8 cellular contexts compared by ENCODE assay signal in genomic region chr2:102618452-102619413, GRCh38. TPM values are rescaled to one million over a fixed set of nuclear protein-coding genes. Genes with fewer than 3 reads are reported as not detected.
DNase-seq lines count a peak whose midpoint lies in the region; ATAC-seq, FAIRE-seq and TF ChIP-seq lines count a peak whose summit lies in the region.

No MANE protein-coding gene starts in this region.

- H3K27ac ChIP-seq in HCT116 (ENCODE audit: low read depth, low read length) (peak overlapping the region; percentile 27; the same call in 1 of the 2 replicates), iPS-20b (ENCODE audit: low read length) (no peak overlapping the region), small intestine (ENCODE audit: low read depth in 1 of 2, low read length in 1 of 2) (peak overlapping the region in 1 of 2 donors; percentile 68), Karpas-422 (ENCODE audit: low read length) (no peak overlapping the region)

- H3K27me3 ChIP-seq in HCT116 (ENCODE audit: insufficient read depth, low read length) (no peaks in the 10 kb centered on the region), iPS-20b (ENCODE audit: insufficient read depth, low read length) (peaks cover 77% of the 10 kb centered on the region), small intestine (ENCODE audit: control insufficient read depth in 2 of 2, insufficient read depth in 2 of 2, low read length in 2 of 2) (peaks cover 0 to 15% of the 10 kb centered on the region in 2 donors), Karpas-422 (ENCODE audit: low read length) (no peaks in the 10 kb centered on the region)

- RAD21 ChIA-PET in HCT116 (lab: Charles Lee; ENCODE audit: low non-redundant PET in 1 of 2, low total read pairs in 2 of 2, uncharacterized antibody in 2 of 2, unreplicated experiment in 2 of 2): no interaction called here

- peak overlapping the region; percentile 38 for H3K9ac ChIP-seq in HCT116 (ENCODE audit: low read length)
- no peak overlapping the region for H3K9ac ChIP-seq in iPS-20b (ENCODE audit: low read depth, low read length)
- H3K9ac ChIP-seq in Karpas-422 (ENCODE audit: low read length): no peak overlapping the region

- H4K20me1 ChIP-seq in HCT116 (ENCODE audit: insufficient read depth): no peaks in the 10 kb centered on the region
- H4K20me1 ChIP-seq in Karpas-422 (ENCODE audit: insufficient read depth, low read depth, low read length): no peaks in the 10 kb centered on the region

- CTCF ChIA-PET in AG04449 (lab: Yijun Ruan, JAX): interaction anchor here (1.0 to 7.0 kb wide), 2 partner anchors 17 to 145 kb away, joined by 3 to 194 read pairs; partner anchors contain the start of gene SLC9A4
- CTCF ChIA-PET in HCT116 (lab: Charles Lee): interaction anchor here (3.0 kb wide), 1 partner anchor 146 kb away, joined by 36 read pairs; the partner anchor contains the start of gene SLC9A4

- peak overlapping the region; percentile 71 for H2AFZ ChIP-seq in HCT116 (ENCODE audit: low read depth, low read length, poor library complexity, severe bottlenecking)
- no peak overlapping the region for H2AFZ ChIP-seq in Karpas-422 (ENCODE audit: low read length)

- H3K4me2 ChIP-seq in HCT116 (ENCODE audit: low read length) (peak overlapping the region; percentile 97), Karpas-422 (ENCODE audit: low read depth, low read length, poor library complexity, severe bottlenecking) (no peak overlapping the region)

- no peak for DNase-seq in AG04449 (ENCODE audit: low read depth, low spot score)
- DNase-seq in HCT116 (ENCODE audit: low read depth, low spot score): peak; percentile 18
- peak; percentile 10 for DNase-seq in activated naive CD8-positive, alpha-beta T cell treated with anti-CD3 and anti-CD28 coated beads for 36 hours
- DNase-seq in small intestine: peak; percentile 64
- DNase-seq in effector CD4-positive, alpha-beta T cell: no peak
- no peak for DNase-seq in Karpas-422

- no peak overlapping the region for H3K27ac Mint-ChIP-seq in activated naive CD8-positive, alpha-beta T cell treated with anti-CD3 and anti-CD28 coated beads for 36 hours

- peak overlapping the region; percentile 69 for H3K4me3 Mint-ChIP-seq in activated naive CD8-positive, alpha-beta T cell treated with anti-CD3 and anti-CD28 coated beads for 36 hours

- no peak for TF ChIP-seq POLR2A in HCT116 (IDR thresholded peaks at IDR 0.05; ENCODE audit: borderline replicate concordance, extremely low read depth, insufficient read depth, insufficient read length)

- H3K4me1 ChIP-seq in HCT116 (ENCODE audit: control insufficient read depth in 1 of 2, insufficient read depth in 2 of 2, low read length in 2 of 2) (peaks cover 8 to 15% of the 10 kb centered on the region in 2 experiments; a peak in 2 of 4 replicates), iPS-20b (ENCODE audit: insufficient read depth, low read length) (no peaks in the 10 kb centered on the region; the same call in 1 of the 2 replicates), small intestine (ENCODE audit: control insufficient read depth in 2 of 2, insufficient read depth in 1 of 2, low read depth in 1 of 2, low read length in 1 of 2) (peaks cover 0 to 4% of the 10 kb centered on the region in 2 donors), Karpas-422 (ENCODE audit: low read length) (no peaks in the 10 kb centered on the region)

- TF ChIP-seq RAD21 in HCT116 (IDR thresholded peaks at IDR 0.05; ENCODE audit: low read depth): no peak

- peaks cover 71% of the 10 kb centered on the region for H3K27me3 Mint-ChIP-seq in activated naive CD8-positive, alpha-beta T cell treated with anti-CD3 and anti-CD28 coated beads for 36 hours

- H3K36me3 Mint-ChIP-seq in activated naive CD8-positive, alpha-beta T cell treated with anti-CD3 and anti-CD28 coated beads for 36 hours: no peaks in the 10 kb centered on the region

- H3K36me3 ChIP-seq in HCT116 (ENCODE audit: control insufficient read depth in 1 of 2, insufficient read depth in 2 of 2, low read length in 2 of 2) (no peaks in the 10 kb centered on the region), iPS-20b (ENCODE audit: insufficient read depth, low read depth, low read length) (no peaks in the 10 kb centered on the region), small intestine (ENCODE audit: control insufficient read depth in 2 of 2, insufficient read depth in 2 of 2, low read length in 2 of 2) (no peaks in the 10 kb centered on the region), Karpas-422 (ENCODE audit: insufficient read depth, low read length) (no peaks in the 10 kb centered on the region)

- 5 to 11% (median 5%) methylated on average over 37 to 59 of the region's 59 CpGs for WGBS in small intestine, 3 donors

- peak; percentile 78 for ATAC-seq in HCT116
- no peak for ATAC-seq in GM18520 (IDR thresholded peaks at IDR 0.05; ENCODE audit: unreplicated experiment)

- H3K79me2 ChIP-seq in HCT116 (ENCODE audit: insufficient read depth, low read length) (no peaks in the 10 kb centered on the region), Karpas-422 (ENCODE audit: low read length) (no peaks in the 10 kb centered on the region)

- POLR2A ChIA-PET in AG04449 (lab: Yijun Ruan, JAX) (no interaction called here), HCT116 (lab: Charles Lee) (no interaction called here)

- TF ChIP-seq CTCF in AG04449 (IDR thresholded peaks at IDR 0.05; ENCODE audit: insufficient read depth, low read length, missing control alignments) (no peak), HCT116 (IDR thresholded peaks at IDR 0.05 in 2 of 3, conservative IDR thresholded peaks at IDR 0.05 in 1 of 3; ENCODE audit: borderline replicate concordance in 1 of 3, insufficient read depth in 1 of 3, low read depth in 2 of 3, low read length in 2 of 3) (no peak)

- H3K4me3 ChIP-seq in AG04449 (ENCODE audit: low read depth, low read length) (peak overlapping the region; percentile 32), HCT116 (replicated peaks in 1 of 2; ENCODE audit: low read depth in 1 of 2, low read length in 2 of 2) (peak overlapping the region; percentile 49 to 68), iPS-20b (ENCODE audit: low read length) (peak overlapping the region; percentile 64), small intestine (ENCODE audit: low read depth in 1 of 2, low read length in 2 of 2) (peak overlapping the region; percentile 34 to 64), Karpas-422 (ENCODE audit: low read length) (no peak overlapping the region)

- no peaks in the 10 kb centered on the region for H3K9me3 Mint-ChIP-seq in activated naive CD8-positive, alpha-beta T cell treated with anti-CD3 and anti-CD28 coated beads for 36 hours

- H3K9me3 ChIP-seq in HCT116 (ENCODE audit: control insufficient read depth in 1 of 2, insufficient read depth in 1 of 2, low read depth in 1 of 2, low read length in 2 of 2): no peaks in the 10 kb centered on the region
- no peaks in the 10 kb centered on the region for H3K9me3 ChIP-seq in iPS-20b (ENCODE audit: insufficient read depth, low read depth, low read length)
- H3K9me3 ChIP-seq in small intestine (ENCODE audit: control insufficient read depth, low read depth): no peaks in the 10 kb centered on the region
- H3K9me3 ChIP-seq in Karpas-422 (ENCODE audit: low read length): no peaks in the 10 kb centered on the region

- H3K4me1 Mint-ChIP-seq in activated naive CD8-positive, alpha-beta T cell treated with anti-CD3 and anti-CD28 coated beads for 36 hours: peaks cover 13% of the 10 kb centered on the region

- intact Hi-C loops in HCT116 (cut with micrococcal nuclease): loop anchor here (5.0 kb wide), 2 partner anchors 96 to 376 kb away; no protein-coding TSS in a partner anchor

- H3K9me2 ChIP-seq in HCT116 (ENCODE audit: insufficient read depth) (no peaks in the 10 kb centered on the region), Karpas-422 (replicated peaks; ENCODE audit: insufficient read depth, low read length) (no peaks in the 10 kb centered on the region)

- FAIRE-seq in small intestine (lab: Jason Lieb, UNC): no peak

- no TSS peak for BruUV-seq in HCT116 (replicated peaks; lab: Mats Ljungman, UMichigan)

TF ChIP-seq in HCT116, 20 proteins besides CTCF, POLR2A, EP300 and RAD21:
- TF ChIP-seq MAX (IDR thresholded peaks at IDR 0.05) (peak; percentile 31; the same call in 1 of the 2 replicates), EGR1 (IDR thresholded peaks at IDR 0.05; ENCODE audit: low read depth) (peak; percentile 90), TCF7L2 (IDR thresholded peaks at IDR 0.05; ENCODE audit: borderline replicate concordance, extremely low read depth, insufficient read depth, insufficient read length) (no peak), SP1 (IDR thresholded peaks at IDR 0.05; ENCODE audit: low read depth) (no peak)
TF ChIP-seq in HCT116: peak in this region for 2.

RNA-seq across cellular contexts. Expression of gene SLC9A2, which starts 0.6 kb away (rescaled TPM):
- total RNA-seq in HCT116 (2021; ENCODE audit: unreplicated experiment): 1.4 TPM
- 0.40 and 0.48 TPM in 2 replicates for polyA plus RNA-seq in HCT116 (2012)
- under 1 TPM in 1 of 2 experiments, not detected in 1; 0.04 TPM for total RNA-seq in activated naive CD8-positive, alpha-beta T cell treated with anti-CD3 and anti-CD28 coated beads for 36 hours
- polyA plus RNA-seq in small intestine: 1 to 10 TPM; 1.4 to 4.7 (median 3.5) TPM
- not detected in 2 replicates for total RNA-seq in Karpas-422 (2014; rRNA removed; shearing (Covaris generic); ENCODE audit: low replicate concordance)

Comparison
In these comparisons a context has a peak if more than half of its experiments do, and no peak if none do; other contexts are left out.
1. DNase-seq: peak in HCT116 (single experiment), activated naive CD8-positive, alpha-beta T cell treated with anti-CD3 and anti-CD28 coated beads for 36 hours (single experiment) and small intestine (single experiment); none in AG04449 (single experiment), effector CD4-positive, alpha-beta T cell (single experiment) and Karpas-422 (single experiment).